8 cellular contexts compared by ENCODE assay signal in the genomic region with DNA sequence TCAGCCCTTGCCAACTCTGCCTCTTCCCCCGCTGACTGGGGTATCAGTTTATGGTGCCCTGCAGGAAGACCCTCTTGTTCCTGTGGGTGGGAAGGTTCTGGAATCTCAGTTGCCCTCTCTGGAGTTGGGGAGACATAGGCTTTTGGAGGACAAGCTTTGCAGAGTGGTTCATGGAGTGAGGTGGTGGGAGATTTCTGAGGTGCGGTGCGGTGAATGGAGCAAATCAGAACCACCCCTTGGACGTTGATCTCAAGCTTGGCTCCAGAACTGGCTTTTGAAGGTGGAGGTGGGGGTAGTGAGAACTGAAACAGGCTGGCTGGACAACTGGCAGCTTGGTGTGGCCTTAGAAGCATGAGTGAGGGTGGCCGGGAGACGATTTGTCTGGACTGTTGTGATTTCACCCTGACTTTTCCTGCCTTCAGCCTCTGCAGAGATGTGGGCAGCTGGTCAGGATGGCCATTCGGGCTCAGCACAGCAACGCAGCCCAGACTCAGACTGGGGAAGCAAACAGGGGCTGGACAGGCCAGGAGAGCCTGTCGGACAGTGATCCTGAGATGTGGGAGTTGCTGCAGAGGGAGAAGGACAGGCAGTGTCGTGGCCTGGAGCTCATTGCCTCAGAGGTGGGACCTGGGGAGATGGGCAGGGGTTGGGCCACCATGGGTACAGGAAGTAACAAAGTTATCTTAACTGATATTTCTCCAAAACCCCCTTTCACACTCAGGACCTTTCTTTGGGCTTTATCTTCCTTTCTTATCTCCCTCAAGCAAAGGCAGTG. TPM values are rescaled to one million over a fixed set of nuclear protein-coding genes. Genes with fewer than 3 reads are reported as not detected.
DNase-seq lines count a peak whose midpoint lies in the region; ATAC-seq and TF ChIP-seq lines count a peak whose summit lies in the region.

No MANE protein-coding gene starts in this region.

- TF ChIP-seq POLR2A in esophagus muscularis mucosa (IDR thresholded peaks at IDR 0.05; ENCODE audit: low read depth): no peak

- POLR2A ChIA-PET in Panc1 (lab: Charles Lee): no interaction called here

- H3K9me3 Mint-ChIP-seq in osteocyte (ENCODE audit: unreplicated experiment): no peaks in the 10 kb centered on the region

- peak overlapping the region; percentile 98 for H3K4me3 Mint-ChIP-seq in osteocyte (ENCODE audit: unreplicated experiment)

- H3K27me3 ChIP-seq in DOHH2 (ENCODE audit: control insufficient read depth, low read length) (no peaks in the 10 kb centered on the region), Panc1 (ENCODE audit: control insufficient read depth, insufficient read depth, low read length) (no peaks in the 10 kb centered on the region), esophagus muscularis mucosa (peaks cover 0 to 36% (median 17%) of the 10 kb centered on the region in 4 donors)

- 68% methylated on average over 10 of the region's 10 CpGs for WGBS in esophagus muscularis mucosa

- intact Hi-C loops in Panc1 (cut with micrococcal nuclease; ENCODE audit: unreplicated experiment) (no loop called here), esophagus muscularis mucosa (cut with DNase I) (no loop called here)

- H3K27me3 Mint-ChIP-seq in osteocyte (ENCODE audit: unreplicated experiment): no peaks in the 10 kb centered on the region

- H3K79me2 ChIP-seq in DOHH2 (ENCODE audit: control insufficient read depth, low read length): peaks cover 41% of the 10 kb centered on the region

- peaks cover 90% of the 10 kb centered on the region for H3K4me1 ChIP-seq in DOHH2 (ENCODE audit: control insufficient read depth, low read length)
- H3K4me1 ChIP-seq in Panc1 (ENCODE audit: control insufficient read depth, insufficient read depth, low read length): peaks cover 8% of the 10 kb centered on the region; the same call in 1 of the 2 replicates
- H3K4me1 ChIP-seq in esophagus muscularis mucosa: peaks cover 21 to 38% (median 34%) of the 10 kb centered on the region in 4 donors

- H3K9me3 ChIP-seq in DOHH2 (ENCODE audit: control insufficient read depth, insufficient read depth, low read length): no peaks in the 10 kb centered on the region
- no peaks in the 10 kb centered on the region for H3K9me3 ChIP-seq in Panc1 (ENCODE audit: control insufficient read depth, insufficient read depth, low read depth, low read length)
- H3K9me3 ChIP-seq in esophagus muscularis mucosa: no peaks in the 10 kb centered on the region

- H3K27ac ChIP-seq in DOHH2 (ENCODE audit: low read depth, low read length) (peak overlapping the region; percentile 95), Panc1 (ENCODE audit: low read length) (peak overlapping the region; percentile 96), esophagus muscularis mucosa (replicated peaks in 1 of 4) (peak overlapping the region in 2 of 4 donors; percentile 55 to 69)

- H3K4me3 ChIP-seq in DOHH2 (ENCODE audit: low read length): peak overlapping the region; percentile 91
- peak overlapping the region; percentile 94 to 97 for H3K4me3 ChIP-seq in Panc1 (ENCODE audit: low read depth in 2 of 2, low read length in 2 of 2)
- peak overlapping the region; percentile 57 to 65 (median 62) for H3K4me3 ChIP-seq in esophagus muscularis mucosa

- in situ Hi-C loops in Panc1 (cut with HindIII; ENCODE audit: low pct_unique_long_range_greater_than_20kb, low sequenced_read_pairs): no loop called here
- in situ Hi-C loops in KBM-7 (cut with MboI; ENCODE audit: low pct_unique_long_range_greater_than_20kb, low sequenced_read_pairs): no loop called here

- no peak for DNase-seq in Panc1 (ENCODE audit: low read depth, low spot score)
- DNase-seq in esophagus muscularis mucosa (ENCODE audit: extremely low spot score): no peak
- DNase-seq in osteocyte (ENCODE audit: extremely low spot score, unreplicated experiment): no peak
- DNase-seq in NCI-H226: no peak
- DNase-seq in KBM-7: no peak
- DNase-seq in H4 (ENCODE audit: low spot score): no peak
- no peak for DNase-seq in stimulated activated CD4-positive, alpha-beta T cell treated with anti-CD3 and anti-CD28 coated beads, Interleukin-1b, Interleukin-23, amount 100 ng/mL, for 48 hours

- peak overlapping the region; percentile 100 for H3K27ac Mint-ChIP-seq in osteocyte (ENCODE audit: unreplicated experiment)

- TF ChIP-seq CTCF in DOHH2 (IDR thresholded peaks at IDR 0.05; ENCODE audit: low read depth, low read length, poor library complexity, severe bottlenecking) (no peak), Panc1 (IDR thresholded peaks at IDR 0.05) (no peak), esophagus muscularis mucosa (IDR thresholded peaks at IDR 0.05) (no peak), osteocyte (IDR thresholded peaks at IDR 0.05) (no peak)

- CTCF ChIA-PET in Panc1 (lab: Charles Lee): interaction anchor here (1.0 to 2.3 kb wide), 3 partner anchors 8 to 17 kb away, joined by 3 to 17 read pairs (median 8); no protein-coding TSS in a partner anchor

- peaks cover 18% of the 10 kb centered on the region for H3K36me3 Mint-ChIP-seq in osteocyte (ENCODE audit: unreplicated experiment)

- BruUV-seq in Panc1 (replicated peaks; lab: Mats Ljungman, UMichigan): no TSS peak

- no peaks in the 10 kb centered on the region for H3K9me2 ChIP-seq in DOHH2 (replicated peaks; ENCODE audit: control insufficient read depth, low read length)

- no peak for ATAC-seq in Panc1

- peak overlapping the region; percentile 98 for H3K4me2 ChIP-seq in DOHH2 (ENCODE audit: low read length)

- no peak for TF ChIP-seq EP300 in esophagus muscularis mucosa (IDR thresholded peaks at IDR 0.05)

- peaks cover 60% of the 10 kb centered on the region for H3K36me3 ChIP-seq in DOHH2 (ENCODE audit: control insufficient read depth, low read length)
- H3K36me3 ChIP-seq in Panc1 (ENCODE audit: control insufficient read depth, insufficient read depth, low read length): no peaks in the 10 kb centered on the region; the same call in none of the 2 replicates
- peaks cover 30 to 43% (median 39%) of the 10 kb centered on the region in 4 donors for H3K36me3 ChIP-seq in esophagus muscularis mucosa

- peaks cover 23% of the 10 kb centered on the region; the same call in 1 of the 2 replicates for H4K20me1 ChIP-seq in DOHH2 (ENCODE audit: control insufficient read depth, insufficient read depth, low read depth, low read length)

- H3F3A ChIP-seq in DOHH2 (ENCODE audit: control insufficient read depth, insufficient read depth): peaks cover 46% of the 10 kb centered on the region

- peaks cover 71% of the 10 kb centered on the region for H3K4me1 Mint-ChIP-seq in osteocyte (ENCODE audit: unreplicated experiment)

RNA-seq across cellular contexts. Expression of gene SHMT2, which starts 1.1 kb away (rescaled TPM):
- total RNA-seq in Panc1 (2021; ENCODE audit: unreplicated experiment): 67.1 TPM
- polyA plus RNA-seq in Panc1 (2012; ENCODE audit: insufficient read length): 117 TPM
- total RNA-seq in esophagus muscularis mucosa: 10 to 100 TPM; 22.8 to 60.4 (median 34.6) TPM
- total RNA-seq in osteocyte: 263 and 290 TPM in 2 replicates
- total RNA-seq in H4 (2014; rRNA removed; shearing (Covaris generic)): 250 and 269 TPM in 2 replicates

RNA-seq across cellular contexts. Expression of gene NXPH4, which starts 14.0 kb away (rescaled TPM):
- total RNA-seq in Panc1 (2021; ENCODE audit: unreplicated experiment): 2.1 TPM
- 2.1 TPM for polyA plus RNA-seq in Panc1 (2012; ENCODE audit: insufficient read length)
- total RNA-seq in esophagus muscularis mucosa: not detected
- 62.6 and 63.8 TPM in 2 replicates for total RNA-seq in osteocyte
- 5.6 and 10.7 TPM in 2 replicates for total RNA-seq in H4 (2014; rRNA removed; shearing (Covaris generic))

RNA-seq across cellular contexts. Expression of gene STAC3, which starts 20.4 kb away (rescaled TPM):
- total RNA-seq in Panc1 (2021; ENCODE audit: unreplicated experiment) (0.87 TPM), esophagus muscularis mucosa (1 to 10 TPM in 2 of 4 donors, under 1 TPM in 2; 0.42 to 1.7 (median 1.2) TPM), osteocyte (1.8 and 2.4 TPM in 2 replicates)
- 0.25 TPM for polyA plus RNA-seq in Panc1 (2012; ENCODE audit: insufficient read length)
- total RNA-seq in H4 (2014; rRNA removed; shearing (Covaris generic)): not detected in 2 replicates
